ENCODE assay signal across 1 cellular context in the genomic region with DNA sequence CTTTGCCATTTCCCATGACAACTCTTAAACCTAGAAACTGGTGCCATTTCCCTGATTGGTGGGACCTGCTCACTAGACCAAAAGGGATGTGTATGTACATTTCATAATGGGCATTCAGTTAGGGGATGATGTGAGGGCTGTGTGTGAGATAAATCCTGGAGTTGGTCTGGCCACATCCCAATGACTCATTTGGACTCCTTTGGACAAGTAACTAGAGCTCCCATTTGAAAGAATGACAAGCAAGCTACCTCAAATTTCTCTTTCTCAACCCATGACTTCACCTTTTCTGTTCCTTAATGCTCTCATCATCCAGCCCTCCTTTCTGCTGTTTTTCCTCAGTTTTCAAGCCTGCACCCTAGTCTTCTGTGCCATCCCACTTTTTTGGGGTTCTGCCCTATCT.
TF ChIP-seq lines count a peak whose summit lies in the region.

No MANE protein-coding gene starts in this region.

TF ChIP-seq in IMR-90, 13 proteins besides CTCF, POLR2A, EP300 and RAD21 (continued from another document):
- TF ChIP-seq MAZ (IDR thresholded peaks at IDR 0.05; ENCODE audit: borderline replicate concordance, low read depth, low read length) (no peak), NFE2L2 (IDR thresholded peaks at IDR 0.05; ENCODE audit: low read depth, low read length) (no peak), CEBPB (IDR thresholded peaks at IDR 0.05; ENCODE audit: low read depth, low read length) (no peak), FOS (IDR thresholded peaks at IDR 0.05; ENCODE audit: low read depth, low read length) (no peak)
TF ChIP-seq in IMR-90: peak in this region for 0.
